8 cellular contexts compared by ENCODE assay signal in the genomic region with DNA sequence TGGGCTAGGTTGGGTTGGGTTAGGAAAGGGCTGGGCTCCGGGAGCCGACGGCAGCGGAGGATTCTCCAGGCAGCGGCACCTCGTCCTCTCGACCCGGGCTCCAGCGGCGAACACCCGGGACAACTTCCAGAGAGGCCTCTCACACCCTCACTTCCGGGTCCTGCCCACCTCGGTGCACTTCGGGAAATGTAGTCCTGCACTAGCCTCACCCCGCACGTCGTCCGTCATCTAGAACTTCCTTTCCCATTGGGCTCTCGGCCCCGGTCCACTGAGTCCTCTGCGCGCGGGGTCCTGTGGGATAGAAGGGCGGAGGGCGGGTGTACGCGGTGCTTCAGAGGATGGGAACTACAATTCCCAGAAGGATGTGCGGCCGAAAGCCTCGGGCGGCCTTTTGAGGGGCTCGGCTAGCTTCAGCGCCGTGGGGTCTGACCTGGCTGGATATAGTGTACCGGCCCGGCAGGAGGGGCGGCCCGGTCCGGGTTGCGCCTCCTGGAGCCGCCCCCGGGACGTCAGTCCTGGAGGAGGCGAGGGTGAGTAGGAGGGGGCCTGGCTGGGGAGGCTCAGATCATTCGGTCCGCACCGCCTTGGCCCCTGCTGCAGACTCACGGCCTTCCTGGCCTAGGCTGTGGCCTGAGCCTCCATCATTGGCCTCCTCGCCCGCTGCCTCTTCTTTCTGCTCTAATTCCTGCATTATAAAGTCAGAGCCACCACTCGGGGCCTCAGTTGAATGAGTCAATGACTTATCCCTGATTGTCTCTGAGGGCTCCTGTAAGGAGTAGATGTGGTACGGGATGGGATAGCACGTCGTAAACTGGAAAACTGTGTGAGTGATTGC. TPM values are rescaled to one million over a fixed set of nuclear protein-coding genes. Genes with fewer than 3 reads are reported as not detected.
DNase-seq lines count a peak whose midpoint lies in the region; TF ChIP-seq lines count a peak whose summit lies in the region.

TSS of gene ERP44 (minus strand) at position 114 of the 835 bp plus-strand sequence. CDS start 160 bp downstream, outside the sequence.
TSS of gene INVS (plus strand) at position 357 of the 835 bp plus-strand sequence. CDS start 5,279 bp downstream, outside the sequence.

- POLR2A ChIA-PET in HEK293T (lab: Yijun Ruan, JAX), result interaction anchor here (0.5 kb wide), 1 partner anchor 9 kb away, joined by 3 read pairs; no protein-coding TSS in a partner anchor

- peaks cover 13% of the 10 kb centered on the region for H3K36me3 ChIP-seq in neuron (ENCODE audit: insufficient read depth, low read length)
- peaks cover 5 to 15% (median 7%) of the 10 kb centered on the region in 5 donors for H3K36me3 ChIP-seq in subcutaneous abdominal adipose tissue (ENCODE audit: control insufficient read depth in 5 of 5, insufficient read depth in 5 of 5, low read length in 5 of 5)

- H3K4me1 ChIP-seq in neuron (ENCODE audit: insufficient read depth, low read length) (peaks cover 24% of the 10 kb centered on the region), subcutaneous abdominal adipose tissue (ENCODE audit: control insufficient read depth in 5 of 5, insufficient read depth in 5 of 5, low read length in 5 of 5) (peaks cover 7 to 32% (median 24%) of the 10 kb centered on the region in 5 donors)

- H3K27me3 ChIP-seq in neuron (ENCODE audit: insufficient read depth, low read length) (no peaks in the 10 kb centered on the region), subcutaneous abdominal adipose tissue (ENCODE audit: control insufficient read depth in 5 of 5, insufficient read depth in 4 of 5, low read length in 5 of 5) (no peaks in the 10 kb centered on the region)

- DNase-seq in GF-D8 (lab: John Stamatoyannopoulos, UW) (peak; percentile 96), HEK293T (ENCODE audit: extremely low spot score) (peak; percentile 89), MV-4-11 (lab: John Stamatoyannopoulos, UW) (peak; percentile 98), SK-MEL-5 (ENCODE audit: low read depth, low spot score) (peak; percentile 100), foreskin melanocyte (peak; percentile 99)
- DNase-seq in activated naive CD4-positive, alpha-beta T cell treated with Interleukin-2 at 50 U/mL for 16 hours, result peak; percentile 98

- peak within 1 kb of the TSS; percentile 91 for H3K27ac ChIP-seq in subcutaneous abdominal adipose tissue (ENCODE audit: low read depth, low read length)

- in situ Hi-C loops in SK-MEL-5 (cut with HindIII; ENCODE audit: low pct_unique_long_range_greater_than_20kb, low sequenced_read_pairs), result no loop called here

- H3K4me3 ChIP-seq in neuron (ENCODE audit: low read length), result peak within 1 kb of the TSS; percentile 63
- peak within 1 kb of the TSS; percentile 97 to 100 (median 99) for H3K4me3 ChIP-seq in subcutaneous abdominal adipose tissue (ENCODE audit: low read depth in 1 of 5, low read length in 5 of 5)

- H3K9me3 ChIP-seq in neuron (ENCODE audit: low read length) (no peaks in the 10 kb centered on the region), subcutaneous abdominal adipose tissue (ENCODE audit: control insufficient read depth in 5 of 5, low read length in 5 of 5) (no peaks in the 10 kb centered on the region)

- CTCF ChIA-PET in HEK293T (lab: Yijun Ruan, JAX), result no interaction called here

- H3K9ac ChIP-seq in subcutaneous abdominal adipose tissue (ENCODE audit: low read length in 5 of 5), result peak within 1 kb of the TSS; percentile 91 to 100 (median 97)

- peak within 1 kb of the TSS; percentile 58 for H2AFZ ChIP-seq in neuron (ENCODE audit: low read depth, low read length)

TF ChIP-seq in HEK293T, 16 proteins besides CTCF, POLR2A, EP300 and RAD21:
- TF ChIP-seq FOXK2 (IDR thresholded peaks at IDR 0.05), result no peak
- TF ChIP-seq ELF4 (IDR thresholded peaks at IDR 0.05), result peak; percentile 98
- peak; percentile 89 for TF ChIP-seq SUZ12 (IDR thresholded peaks at IDR 0.05)
- TF ChIP-seq BHLHE40 (IDR thresholded peaks at IDR 0.05; ENCODE audit: borderline replicate concordance), result no peak
- TF ChIP-seq PKNOX1 (IDR thresholded peaks at IDR 0.05), result peak; percentile 52; the same call in 1 of the 2 replicates
- TF ChIP-seq TARDBP (IDR thresholded peaks at IDR 0.05), result no peak
- no peak for TF ChIP-seq NFRKB (IDR thresholded peaks at IDR 0.05)

RNA-seq across cellular contexts. Expression of gene ERP44, which starts in this region (rescaled TPM):
- 29.5 and 30.1 TPM in 2 replicates for total RNA-seq in SK-MEL-5 (2014; rRNA removed; shearing (Covaris generic))
- polyA plus RNA-seq in SK-MEL-5 (2015; cell fraction: cytosol; rRNA removed), result 30.2 and 33.3 TPM in 2 replicates
- polyA plus RNA-seq in SK-MEL-5 (2015; cell fraction: nucleus; rRNA removed), result 13.5 and 15.6 TPM in 2 replicates

RNA-seq across cellular contexts. Expression of gene INVS, which starts in this region (rescaled TPM):
- total RNA-seq in SK-MEL-5 (2014; rRNA removed; shearing (Covaris generic)), result 28.3 and 34.4 TPM in 2 replicates
- polyA plus RNA-seq in SK-MEL-5 (2015; cell fraction: cytosol; rRNA removed), result 18.3 and 27.3 TPM in 2 replicates
- 45.8 and 57.2 TPM in 2 replicates for polyA plus RNA-seq in SK-MEL-5 (2015; cell fraction: nucleus; rRNA removed)

Comparison
In these comparisons a context has a peak if more than half of its experiments do, and no peak if none do; other contexts are left out.
1. Peak in every context shown above with its lines: DNase-seq, H3K4me3 ChIP-seq and H3K27ac ChIP-seq.